In genomic region chr9:89036862-89037261, GRCh38 we compare ENCODE assay signal across 17 cellular contexts. TPM values are rescaled to one million over a fixed set of nuclear protein-coding genes. Genes with fewer than 3 reads are reported as not detected.
DNase-seq lines count a peak whose midpoint lies in the region; ATAC-seq and TF ChIP-seq lines count a peak whose summit lies in the region.
"Had no signal": no experiment of that assay in that cellular context is flagged by ENCODE, and none has a peak within 500 bp of the region (broad histone marks: within the 10 kb centered on the region; RNA-seq: fewer than 3 reads in every experiment).

No MANE protein-coding gene starts in this region.

- intact Hi-C loops in dendritic cell treated with granulocyte-macrophage colony-stimulating factor and Interleukin-4, amounts not matched to agents 40 ng/mL and 50 ng/mL, for 4 days (cut with micrococcal nuclease): no loop called here
- intact Hi-C loops in activated T-helper 1 cell treated with anti-CD3 and anti-CD28 coated beads, Interleukin-12 subunit alpha, Interleukin-12 subunit beta, Interleukin-2, Interleukin-4 antibody, amounts not matched to agents 30 ng/mL and 10 ng/mL and 1 ng/mL, durations not matched to agents 14 hours and 24 hours and 36 hours (cut with micrococcal nuclease): no loop called here

- DNase-seq in HEK293T (ENCODE audit: extremely low spot score) (no peak), NOMO-1 treated with dmso at 0.1 percent for 144 hours (lab: John Stamatoyannopoulos, UW; ENCODE audit: unreplicated experiment) (peak; percentile 69), NCI-H1694 treated with DMSO at 0.1 percent for 48 hours (lab: John Stamatoyannopoulos, UW) (no peak)
- DNase-seq in activated T-helper 1 cell treated with anti-CD3 and anti-CD28 coated beads, Interleukin-12 subunit alpha, Interleukin-12 subunit beta, Interleukin-2, Interleukin-4 antibody, amounts not matched to agents 30 ng/mL and 10 ng/mL and 1 ng/mL, durations not matched to agents 14 hours and 24 hours and 36 hours (ENCODE audit: low spot score): no peak
- DNase-seq: activated CD4-positive, alpha-beta memory T cell treated with anti-CD3 and anti-CD28 coated beads, Interleukin-2, amount 10 ng/mL, durations not matched to agents 7 days and 5 days; activated naive CD4-positive, alpha-beta T cell treated with anti-CD3 and anti-CD28 coated beads for 36 hours; CD4-positive, alpha-beta memory T cell; DMS79; NCI-H1694; retina had no signal

- TF ChIP-seq CTCF in nephron (IDR thresholded peaks at IDR 0.05; ENCODE audit: unreplicated experiment in 3 of 3): no peak

- peak overlapping the region; percentile 39 for H3K4me3 Mint-ChIP-seq in dendritic cell treated with granulocyte-macrophage colony-stimulating factor and Interleukin-4, amounts not matched to agents 40 ng/mL and 50 ng/mL, for 4 days
- H3K4me3 Mint-ChIP-seq in nephron: no peak overlapping the region
- no peak overlapping the region for H3K4me3 Mint-ChIP-seq in activated T-helper 1 cell treated with anti-CD3 and anti-CD28 coated beads, Interleukin-12 subunit alpha, Interleukin-12 subunit beta, Interleukin-2, Interleukin-4 antibody, amounts not matched to agents 30 ng/mL and 10 ng/mL and 1 ng/mL, durations not matched to agents 14 hours and 24 hours and 36 hours
- H3K4me3 Mint-ChIP-seq: activated CD4-positive, alpha-beta memory T cell treated with anti-CD3 and anti-CD28 coated beads, Interleukin-2, amount 10 ng/mL, durations not matched to agents 7 days and 5 days; activated naive CD4-positive, alpha-beta T cell treated with anti-CD3 and anti-CD28 coated beads for 36 hours; CD4-positive, alpha-beta memory T cell; central memory CD8-positive, alpha-beta T cell; WTC11 had no signal

- ATAC-seq in GM19452 (IDR thresholded peaks at IDR 0.05; ENCODE audit: unreplicated experiment) (no peak), HG03159 (IDR thresholded peaks at IDR 0.05; ENCODE audit: unreplicated experiment) (no peak)
- ATAC-seq: esophagus mucosa, WTC11 had no signal

- H3K36me3 Mint-ChIP-seq in dendritic cell treated with granulocyte-macrophage colony-stimulating factor and Interleukin-4, amounts not matched to agents 40 ng/mL and 50 ng/mL, for 4 days (ENCODE audit: low read depth): no peaks in the 10 kb centered on the region
- H3K36me3 Mint-ChIP-seq in nephron (ENCODE audit: low read depth): no peaks in the 10 kb centered on the region
- H3K36me3 Mint-ChIP-seq in activated T-helper 1 cell treated with anti-CD3 and anti-CD28 coated beads, Interleukin-12 subunit alpha, Interleukin-12 subunit beta, Interleukin-2, Interleukin-4 antibody, amounts not matched to agents 30 ng/mL and 10 ng/mL and 1 ng/mL, durations not matched to agents 14 hours and 24 hours and 36 hours (ENCODE audit: low read depth): no peaks in the 10 kb centered on the region
- H3K36me3 Mint-ChIP-seq: CD4-positive, alpha-beta memory T cell had no signal

- POLR2A ChIA-PET in HEK293T (lab: Yijun Ruan, JAX): no interaction called here

- CTCF ChIA-PET in HEK293T (lab: Yijun Ruan, JAX): no interaction called here

- peaks cover 50% of the 10 kb centered on the region for H3K4me1 Mint-ChIP-seq in dendritic cell treated with granulocyte-macrophage colony-stimulating factor and Interleukin-4, amounts not matched to agents 40 ng/mL and 50 ng/mL, for 4 days (ENCODE audit: low read depth)
- H3K4me1 Mint-ChIP-seq in nephron: peaks cover 17% of the 10 kb centered on the region
- H3K4me1 Mint-ChIP-seq in activated T-helper 1 cell treated with anti-CD3 and anti-CD28 coated beads, Interleukin-12 subunit alpha, Interleukin-12 subunit beta, Interleukin-2, Interleukin-4 antibody, amounts not matched to agents 30 ng/mL and 10 ng/mL and 1 ng/mL, durations not matched to agents 14 hours and 24 hours and 36 hours (ENCODE audit: low read depth): no peaks in the 10 kb centered on the region
- H3K4me1 Mint-ChIP-seq: activated CD4-positive, alpha-beta memory T cell treated with anti-CD3 and anti-CD28 coated beads, Interleukin-2, amount 10 ng/mL, durations not matched to agents 7 days and 5 days; CD4-positive, alpha-beta memory T cell; central memory CD8-positive, alpha-beta T cell; WTC11 had no signal

- no peaks in the 10 kb centered on the region for H3K9me3 Mint-ChIP-seq in dendritic cell treated with granulocyte-macrophage colony-stimulating factor and Interleukin-4, amounts not matched to agents 40 ng/mL and 50 ng/mL, for 4 days
- H3K9me3 Mint-ChIP-seq in nephron: peaks cover 4% of the 10 kb centered on the region
- H3K9me3 Mint-ChIP-seq in activated T-helper 1 cell treated with anti-CD3 and anti-CD28 coated beads, Interleukin-12 subunit alpha, Interleukin-12 subunit beta, Interleukin-2, Interleukin-4 antibody, amounts not matched to agents 30 ng/mL and 10 ng/mL and 1 ng/mL, durations not matched to agents 14 hours and 24 hours and 36 hours: no peaks in the 10 kb centered on the region
- H3K9me3 Mint-ChIP-seq: activated CD4-positive, alpha-beta memory T cell treated with anti-CD3 and anti-CD28 coated beads, Interleukin-2, amount 10 ng/mL, durations not matched to agents 7 days and 5 days; activated naive CD4-positive, alpha-beta T cell treated with anti-CD3 and anti-CD28 coated beads for 36 hours; central memory CD8-positive, alpha-beta T cell; WTC11 had no signal

- H3K27me3 Mint-ChIP-seq in dendritic cell treated with granulocyte-macrophage colony-stimulating factor and Interleukin-4, amounts not matched to agents 40 ng/mL and 50 ng/mL, for 4 days: peaks cover 22% of the 10 kb centered on the region
- H3K27me3 Mint-ChIP-seq in nephron (ENCODE audit: low read depth): peaks cover 5% of the 10 kb centered on the region
- peaks cover 5% of the 10 kb centered on the region for H3K27me3 Mint-ChIP-seq in activated T-helper 1 cell treated with anti-CD3 and anti-CD28 coated beads, Interleukin-12 subunit alpha, Interleukin-12 subunit beta, Interleukin-2, Interleukin-4 antibody, amounts not matched to agents 30 ng/mL and 10 ng/mL and 1 ng/mL, durations not matched to agents 14 hours and 24 hours and 36 hours (ENCODE audit: insufficient read depth)

- peak overlapping the region; percentile 41 for H3K27ac Mint-ChIP-seq in dendritic cell treated with granulocyte-macrophage colony-stimulating factor and Interleukin-4, amounts not matched to agents 40 ng/mL and 50 ng/mL, for 4 days
- H3K27ac Mint-ChIP-seq in nephron: peak overlapping the region in 2 of 3 experiments; percentile 45 to 72
- no peak overlapping the region for H3K27ac Mint-ChIP-seq in activated T-helper 1 cell treated with anti-CD3 and anti-CD28 coated beads, Interleukin-12 subunit alpha, Interleukin-12 subunit beta, Interleukin-2, Interleukin-4 antibody, amounts not matched to agents 30 ng/mL and 10 ng/mL and 1 ng/mL, durations not matched to agents 14 hours and 24 hours and 36 hours
- H3K27ac Mint-ChIP-seq: activated CD4-positive, alpha-beta memory T cell treated with anti-CD3 and anti-CD28 coated beads, Interleukin-2, amount 10 ng/mL, durations not matched to agents 7 days and 5 days; activated naive CD4-positive, alpha-beta T cell treated with anti-CD3 and anti-CD28 coated beads for 36 hours; CD4-positive, alpha-beta memory T cell; WTC11 had no signal

TF ChIP-seq in HEK293T, 16 proteins besides CTCF, POLR2A, EP300 and RAD21:
- TF ChIP-seq SP1 (IDR thresholded peaks at IDR 0.05) (no peak), HDGF (IDR thresholded peaks at IDR 0.05; ENCODE audit: borderline replicate concordance) (no peak), PKNOX1 (IDR thresholded peaks at IDR 0.05) (0 out of 2 replicates have a peak, but pooled peaks have one; percentile 10)

RNA-seq across cellular contexts. Expression of gene S1PR3, which starts 45.6 kb away (rescaled TPM):
- total RNA-seq in activated T-helper 1 cell treated with anti-CD3 and anti-CD28 coated beads, Interleukin-12 subunit alpha, Interleukin-12 subunit beta, Interleukin-2, Interleukin-4 antibody, amounts not matched to agents 30 ng/mL and 10 ng/mL and 1 ng/mL, durations not matched to agents 14 hours and 24 hours and 36 hours: 3.0 and 3.3 TPM in 2 replicates
- total RNA-seq: activated CD4-positive, alpha-beta memory T cell treated with anti-CD3 and anti-CD28 coated beads, Interleukin-2, amount 10 ng/mL, durations not matched to agents 7 days and 5 days; CD4-positive, alpha-beta memory T cell had no signal
